In genomic region chr11:117096140-117096972, GRCh38 we compare ENCODE assay signal across 9 cellular contexts. TPM values are rescaled to one million over a fixed set of nuclear protein-coding genes. Genes with fewer than 3 reads are reported as not detected.
DNase-seq lines count a peak whose midpoint lies in the region; ATAC-seq, FAIRE-seq and TF ChIP-seq lines count a peak whose summit lies in the region.
"Had no signal": no experiment of that assay in that cellular context is flagged by ENCODE, and none has a peak within 500 bp of the region (broad histone marks: within the 10 kb centered on the region; RNA-seq: fewer than 3 reads in every experiment).

No MANE protein-coding gene starts in this region.

- H3K4me1 Mint-ChIP-seq in Caco-2 (ENCODE audit: low read depth, unreplicated experiment) (peaks cover 68% of the 10 kb centered on the region), GM23338 (peaks cover 33% of the 10 kb centered on the region)

- peak overlapping the region; percentile 31 for H3K9ac ChIP-seq in skeletal muscle satellite cell (ENCODE audit: low read depth, low read length)

- peak; percentile 43 for ATAC-seq in GM23338

- FAIRE-seq in H54 (lab: Jason Lieb, UNC): no peak

- no peak overlapping the region for H2AFZ ChIP-seq in GM23338
- H2AFZ ChIP-seq in OCI-LY7 (ENCODE audit: low read length): no peak overlapping the region

- H3K36me3 Mint-ChIP-seq in Caco-2 (ENCODE audit: insufficient read depth, unreplicated experiment) (peaks cover 28% of the 10 kb centered on the region), GM23338 (ENCODE audit: low read depth) (peaks cover 15% of the 10 kb centered on the region)

- H3K36me3 ChIP-seq in Caco-2 (ENCODE audit: control insufficient read depth, insufficient read depth, low read length) (0 out of 2 replicates have a peak, but pooled peaks cover 3% of the 10 kb centered on the region), GM23338 (ENCODE audit: insufficient read depth) (no peaks in the 10 kb centered on the region), OCI-LY7 (ENCODE audit: insufficient read depth, low read length) (peaks cover 20% of the 10 kb centered on the region), skeletal muscle satellite cell (ENCODE audit: insufficient read depth, low read length) (no peaks in the 10 kb centered on the region)
- H3K36me3 ChIP-seq: SJCRH30 had no signal

- TF ChIP-seq CTCF in Caco-2 (IDR thresholded peaks at IDR 0.05; ENCODE audit: insufficient read depth in 1 of 2, low read depth in 1 of 2, low read length in 1 of 2, severe bottlenecking in 1 of 2, unreplicated experiment in 1 of 2) (peak in 1 of 2 experiments; percentile 30), GM23338 (conservative IDR thresholded peaks at IDR 0.05; ENCODE audit: low read depth in 2 of 2) (peak in 1 of 2 experiments; percentile 61; a peak in 2 of 4 replicates), OCI-LY7 (conservative IDR thresholded peaks at IDR 0.05; ENCODE audit: low read length) (peak; percentile 41; the same call in 1 of the 2 replicates)

- peak overlapping the region; percentile 99 for H3K27ac Mint-ChIP-seq in Caco-2 (ENCODE audit: unreplicated experiment)
- 0 out of 2 replicates have a peak overlapping the region, but pooled peaks have one; percentile 14 for H3K27ac Mint-ChIP-seq in GM23338

- H3K9me3 ChIP-seq in Caco-2 (no peaks in the 10 kb centered on the region), OCI-LY7 (ENCODE audit: low read length) (peaks cover 8% of the 10 kb centered on the region; the same call in 1 of the 2 replicates), skeletal muscle satellite cell (replicated peaks; ENCODE audit: low read length) (no peaks in the 10 kb centered on the region)
- H3K9me3 ChIP-seq: SJCRH30 had no signal

- intact Hi-C loops in Caco-2 (cut with micrococcal nuclease; ENCODE audit: unreplicated experiment): loop anchor here (2.0 to 5.0 kb wide), 3 partner anchors 219 to 309 kb away; partner anchors contain the start of genes APOC3 and ZPR1
- intact Hi-C loops in OCI-LY7 (cut with micrococcal nuclease; ENCODE audit: unreplicated experiment): loop anchor here (1.0 to 10.0 kb wide), 4 partner anchors 112 to 218 kb away; no protein-coding TSS in a partner anchor

- no TSS peak for BruUV-seq in Caco-2 (replicated peaks; lab: Mats Ljungman, UMichigan)
- no TSS peak for BruUV-seq in OCI-LY7 (replicated peaks; lab: Mats Ljungman, UMichigan)

- H3K9me3 Mint-ChIP-seq in Caco-2 (ENCODE audit: unreplicated experiment): peaks cover 11% of the 10 kb centered on the region
- no peaks in the 10 kb centered on the region; the same call in 1 of the 3 replicates for H3K9me3 Mint-ChIP-seq in GM23338

- H3K27me3 Mint-ChIP-seq in Caco-2 (ENCODE audit: insufficient read depth, unreplicated experiment): no peaks in the 10 kb centered on the region
- H3K27me3 Mint-ChIP-seq in GM23338 (ENCODE audit: insufficient read depth, low read depth, poor library complexity): peaks cover 14% of the 10 kb centered on the region

- CTCF ChIA-PET in Caco-2 (lab: Charles Lee): interaction anchor here (0.6 to 3.4 kb wide), 8 partner anchors 19 to 305 kb away, joined by 3 to 18 read pairs (median 4); partner anchors contain the start of gene APOA5
- CTCF ChIA-PET in OCI-LY7 (lab: Charles Lee; ENCODE audit: unreplicated experiment): interaction anchor here (0.5 to 0.6 kb wide), 2 partner anchors 93 to 172 kb away, joined by 3 to 6 read pairs; no protein-coding TSS in a partner anchor

- DNase-seq in Caco-2: peak; percentile 83 to 90
- peak; percentile 57 for DNase-seq in GM23338 (ENCODE audit: low spot score)
- peak; percentile 75 for DNase-seq in OCI-LY7 (ENCODE audit: low spot score)
- peak; percentile 34 for DNase-seq in activated naive CD4-positive, alpha-beta T cell treated with anti-CD3 and anti-CD28 coated beads, Interleukin-2, amount 50 U/mL, for 16 hours
- peak in 46 of 51 donors; percentile 7 to 86 (median 45) for DNase-seq in hypothalamus (lab: John Stamatoyannopoulos, UW)
- no peak for DNase-seq in H54 (ENCODE audit: insufficient read length, low spot score)
- DNase-seq in NCI-H1092 (lab: John Stamatoyannopoulos, UW): no peak

- H3K4me3 ChIP-seq in Caco-2 (ENCODE audit: low read depth, low read length): peak overlapping the region; percentile 90
- peak overlapping the region; percentile 92 for H3K4me3 ChIP-seq in GM23338
- peak overlapping the region; percentile 86 for H3K4me3 ChIP-seq in OCI-LY7 (ENCODE audit: low read depth, low read length, poor library complexity, severe bottlenecking)
- H3K4me3 ChIP-seq in skeletal muscle satellite cell (ENCODE audit: low read length): peak overlapping the region; percentile 94

- H3K4me3 Mint-ChIP-seq in Caco-2 (ENCODE audit: unreplicated experiment) (peak overlapping the region; percentile 77), GM23338 (peak overlapping the region; percentile 92)

- peak overlapping the region; percentile 95 for H3K4me2 ChIP-seq in GM23338
- H3K4me2 ChIP-seq in OCI-LY7 (ENCODE audit: low read length): peak overlapping the region; percentile 85
- peak overlapping the region; percentile 90 for H3K4me2 ChIP-seq in skeletal muscle satellite cell (ENCODE audit: low read length)

- no peaks in the 10 kb centered on the region for H3K9me2 ChIP-seq in GM23338 (ENCODE audit: insufficient read depth)
- H3K9me2 ChIP-seq in OCI-LY7 (ENCODE audit: insufficient read depth, low read length): no peaks in the 10 kb centered on the region

- H3K79me2 ChIP-seq in GM23338 (replicated peaks; ENCODE audit: insufficient read depth): peaks cover 64% of the 10 kb centered on the region
- peaks cover 74% of the 10 kb centered on the region for H3K79me2 ChIP-seq in OCI-LY7 (ENCODE audit: insufficient read depth, low read depth, low read length)

- H3K27ac ChIP-seq in GM23338 (ENCODE audit: low read depth): no peak overlapping the region
- H3K27ac ChIP-seq in OCI-LY7 (ENCODE audit: low read depth, low read length, poor library complexity, severe bottlenecking): peak overlapping the region; percentile 61
- H3K27ac ChIP-seq: SJCRH30 had no signal

- H3K27me3 ChIP-seq in Caco-2 (replicated peaks; ENCODE audit: control insufficient read depth, insufficient read depth, low read length): no peaks in the 10 kb centered on the region
- no peaks in the 10 kb centered on the region for H3K27me3 ChIP-seq in GM23338 (ENCODE audit: insufficient read depth)
- H3K27me3 ChIP-seq in skeletal muscle satellite cell (ENCODE audit: control insufficient read depth, insufficient read depth, low read length): no peaks in the 10 kb centered on the region
- H3K27me3 ChIP-seq: SJCRH30 had no signal

- POLR2A ChIA-PET in Caco-2 (lab: Charles Lee) (interaction anchor here (0.5 to 1.6 kb wide), 4 partner anchors 9 to 220 kb away, joined by 3 to 6 read pairs (median 4); no protein-coding TSS in a partner anchor), OCI-LY7 (lab: Charles Lee) (interaction anchor here (0.7 to 4.4 kb wide), 10 partner anchors 58 to 208 kb away, joined by 3 to 28 read pairs (median 4); no protein-coding TSS in a partner anchor)

- H4K20me1 ChIP-seq in GM23338 (replicated peaks; ENCODE audit: insufficient read depth) (peaks cover 27% of the 10 kb centered on the region; the same call in 1 of the 2 replicates), OCI-LY7 (ENCODE audit: insufficient read depth, low read length) (peaks cover 13% of the 10 kb centered on the region)

- no peak for TF ChIP-seq POLR2A in H54 (IDR thresholded peaks at IDR 0.05; ENCODE audit: low read depth, low read length)

- H3F3A ChIP-seq in GM23338 (replicated peaks; ENCODE audit: low read depth): no peaks in the 10 kb centered on the region

- peaks cover 59% of the 10 kb centered on the region for H3K4me1 ChIP-seq in Caco-2
- H3K4me1 ChIP-seq in GM23338 (ENCODE audit: insufficient read depth): peaks cover 23% of the 10 kb centered on the region
- peaks cover 37% of the 10 kb centered on the region for H3K4me1 ChIP-seq in OCI-LY7 (ENCODE audit: insufficient read depth, low read length, poor library complexity, severe bottlenecking)
- H3K4me1 ChIP-seq in skeletal muscle satellite cell (ENCODE audit: control insufficient read depth, insufficient read depth, low read length): peaks cover 37% of the 10 kb centered on the region
- H3K4me1 ChIP-seq: SJCRH30 had no signal

RNA-seq across cellular contexts. Expression of gene SIK3, which starts 1.9 kb away (rescaled TPM):
- total RNA-seq in Caco-2 (2022): 65.7 and 69.4 TPM in 2 replicates
- 27.8 and 33.9 TPM in 2 replicates for total RNA-seq in GM23338 (2014; rRNA removed; shearing (Covaris generic))
- 6.1 and 7.3 TPM in 2 replicates for polyA plus RNA-seq in GM23338 (2016; fragmentation: Nextera tagmentation; extraction: Ambion mirVana)
- total RNA-seq in OCI-LY7 (2014; rRNA removed; shearing (Covaris generic)): 29.3 and 37.2 TPM in 2 replicates
- total RNA-seq in OCI-LY7 (2022): 72.9 and 78.6 TPM in 2 replicates
- 10.9 and 14.0 TPM in 2 replicates for total RNA-seq in skeletal muscle satellite cell (2012; rRNA removed)

RNA-seq across cellular contexts. Expression of gene PAFAH1B2, which starts 47.7 kb away (rescaled TPM):
- 167 and 168 TPM in 2 replicates for total RNA-seq in Caco-2 (2022)
- total RNA-seq in GM23338 (2014; rRNA removed; shearing (Covaris generic)): 143 and 148 TPM in 2 replicates
- polyA plus RNA-seq in GM23338 (2016; fragmentation: Nextera tagmentation; extraction: Ambion mirVana): 74.1 and 87.5 TPM in 2 replicates
- total RNA-seq in OCI-LY7 (2014; rRNA removed; shearing (Covaris generic)): 62.8 and 65.3 TPM in 2 replicates
- 59.9 and 60.2 TPM in 2 replicates for total RNA-seq in OCI-LY7 (2022)
- total RNA-seq in skeletal muscle satellite cell (2012; rRNA removed): 101 and 122 TPM in 2 replicates

Comparison
In these comparisons a context has a peak if more than half of its experiments do, and no peak if none do; other contexts are left out.
1. DNase-seq: peak in Caco-2 (2 of 2), GM23338 (single experiment), OCI-LY7 (single experiment), activated naive CD4-positive, alpha-beta T cell treated with anti-CD3 and anti-CD28 coated beads, Interleukin-2, amount 50 U/mL, for 16 hours (single experiment) and hypothalamus (46 of 51); none in H54 (single experiment) and NCI-H1092 (single experiment).
2. Peak in every context shown above with its lines, with median percentiles within 50 percentile points of each other: H3K4me3 ChIP-seq and H3K4me2 ChIP-seq.